Comparison of ENCODE assay signal across 11 cellular contexts in the genomic region with DNA sequence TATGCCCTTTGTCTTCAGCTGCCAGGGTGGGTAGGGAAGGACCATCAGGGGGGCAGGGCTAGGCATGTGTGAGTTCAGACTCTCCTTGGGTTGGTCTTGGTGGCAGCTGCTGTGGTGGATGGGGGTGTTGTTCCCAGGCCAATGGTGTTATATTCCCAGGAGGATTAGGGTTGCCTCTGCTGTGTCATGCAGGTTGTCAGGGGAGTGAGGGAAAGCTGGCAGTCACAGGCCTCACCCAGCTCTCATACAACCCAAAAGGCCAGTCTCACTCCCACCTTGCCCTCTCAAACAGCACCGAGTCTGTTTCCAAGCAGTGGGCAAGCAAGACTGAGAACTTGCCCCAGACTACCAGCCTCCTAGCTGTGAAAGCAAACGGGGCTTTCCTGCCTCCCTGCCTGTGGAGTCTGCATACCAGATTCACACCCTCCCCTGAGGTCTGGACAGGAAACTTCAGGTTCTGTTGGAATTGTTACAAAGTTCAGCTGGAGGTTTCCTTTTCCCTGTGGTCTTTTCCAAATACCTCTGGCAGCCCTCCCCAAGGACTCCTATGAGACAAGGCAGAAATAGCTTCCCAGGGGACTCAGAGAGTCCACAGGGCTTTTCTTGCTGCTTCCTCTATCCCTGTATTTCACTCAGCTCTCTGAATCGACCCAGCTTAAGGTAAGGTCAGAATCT. TPM values are rescaled to one million over a fixed set of nuclear protein-coding genes. Genes with fewer than 3 reads are reported as not detected.
DNase-seq lines count a peak whose midpoint lies in the region; ATAC-seq and TF ChIP-seq lines count a peak whose summit lies in the region.
"Had no signal": no experiment of that assay in that cellular context is flagged by ENCODE, and none has a peak within 500 bp of the region (broad histone marks: within the 10 kb centered on the region; RNA-seq: fewer than 3 reads in every experiment).

No MANE protein-coding gene starts in this region.

- peaks cover 2% of the 10 kb centered on the region for H3K9me3 ChIP-seq in PC-9 (ENCODE audit: insufficient read depth, low read depth)
- H3K9me3 ChIP-seq in gastrocnemius medialis, result no peaks in the 10 kb centered on the region
- no peaks in the 10 kb centered on the region for H3K9me3 ChIP-seq in thyroid gland
- H3K9me3 ChIP-seq: gastroesophageal sphincter, suprapubic skin had no signal

- TF ChIP-seq POLR2A in gastrocnemius medialis (IDR thresholded peaks at IDR 0.05), result no peak
- TF ChIP-seq POLR2A in thyroid gland (IDR thresholded peaks at IDR 0.05), result no peak

- intact Hi-C loops in PC-9 (cut with micrococcal nuclease; ENCODE audit: unreplicated experiment), result loop anchor here (1.0 kb wide), 1 partner anchor 48 kb away; no protein-coding TSS in a partner anchor
- intact Hi-C loops in gastrocnemius medialis (cut with DNase I; ENCODE audit: low total_unique reads), result no loop called here
- intact Hi-C loops in activated CD4-positive, alpha-beta T cell treated with anti-CD3 and anti-CD28 coated beads, Interleukin-2, amount 10 ng/mL, durations not matched to agents 24 days and 14 days (cut with micrococcal nuclease), result no loop called here
- intact Hi-C loops in thyroid gland (cut with DNase I), result no loop called here

- no TSS peak for BruUV-seq in PC-9 (replicated peaks; lab: Mats Ljungman, UMichigan)

- peaks cover 3% of the 10 kb centered on the region for H3K9me3 Mint-ChIP-seq in activated CD4-positive, alpha-beta T cell treated with anti-CD3 and anti-CD28 coated beads, Interleukin-2, amount 10 ng/mL, durations not matched to agents 24 days and 14 days

- peak overlapping the region; percentile 44; the same call in 1 of the 2 replicates for H2AFZ ChIP-seq in PC-9

- peaks cover 14% of the 10 kb centered on the region for H3F3A ChIP-seq in PC-9 (ENCODE audit: insufficient read depth, low read depth)

- H3K36me3 ChIP-seq in PC-9 (ENCODE audit: low read depth), result no peaks in the 10 kb centered on the region
- H3K36me3 ChIP-seq in gastrocnemius medialis, result no peaks in the 10 kb centered on the region
- no peaks in the 10 kb centered on the region for H3K36me3 ChIP-seq in thyroid gland
- H3K36me3 ChIP-seq: gastroesophageal sphincter, suprapubic skin had no signal

- peaks cover 9% of the 10 kb centered on the region for H3K27me3 Mint-ChIP-seq in activated CD4-positive, alpha-beta T cell treated with anti-CD3 and anti-CD28 coated beads, Interleukin-2, amount 10 ng/mL, durations not matched to agents 24 days and 14 days

- no peak overlapping the region for H3K4me3 ChIP-seq in PC-9
- H3K4me3 ChIP-seq in gastrocnemius medialis, result peak overlapping the region in 3 of 4 donors; percentile 16 to 49 (median 30)
- no peak overlapping the region for H3K4me3 ChIP-seq in thyroid gland (replicated peaks in 1 of 3)
- H3K4me3 ChIP-seq: gastroesophageal sphincter, skin epidermis, suprapubic skin had no signal

- no peaks in the 10 kb centered on the region for H3K9me2 ChIP-seq in PC-9 (ENCODE audit: insufficient read depth)

- no peaks in the 10 kb centered on the region for H3K79me2 ChIP-seq in PC-9 (ENCODE audit: low read depth)

- CTCF ChIA-PET in PC-9 (lab: Charles Lee), result interaction anchor here (0.6 kb wide), 2 partner anchors 185 to 310 kb away, joined by 4 to 5 read pairs; no protein-coding TSS in a partner anchor

- H3K4me3 Mint-ChIP-seq in activated CD4-positive, alpha-beta T cell treated with anti-CD3 and anti-CD28 coated beads, Interleukin-2, amount 10 ng/mL, durations not matched to agents 24 days and 14 days, result no peak overlapping the region
- H3K4me3 Mint-ChIP-seq: activated naive CD8-positive, alpha-beta T cell treated with anti-CD3 and anti-CD28 coated beads, Interleukin-2, amount 10 ng/mL, durations not matched to agents 7 days and 5 days had no signal

- WGBS in thyroid gland, 2 donors, result 49 to 66% methylated on average over 3 of the region's 3 CpGs

- no peak overlapping the region for H3K27ac Mint-ChIP-seq in activated CD4-positive, alpha-beta T cell treated with anti-CD3 and anti-CD28 coated beads, Interleukin-2, amount 10 ng/mL, durations not matched to agents 24 days and 14 days
- H3K27ac Mint-ChIP-seq: activated naive CD8-positive, alpha-beta T cell treated with anti-CD3 and anti-CD28 coated beads, Interleukin-2, amount 10 ng/mL, durations not matched to agents 7 days and 5 days had no signal

- H3K36me3 Mint-ChIP-seq in activated CD4-positive, alpha-beta T cell treated with anti-CD3 and anti-CD28 coated beads, Interleukin-2, amount 10 ng/mL, durations not matched to agents 24 days and 14 days (ENCODE audit: low read depth), result no peaks in the 10 kb centered on the region
- H3K36me3 Mint-ChIP-seq: activated naive CD8-positive, alpha-beta T cell treated with anti-CD3 and anti-CD28 coated beads, Interleukin-2, amount 10 ng/mL, durations not matched to agents 7 days and 5 days had no signal

- H4K20me1 ChIP-seq in PC-9 (ENCODE audit: insufficient read depth), result no peaks in the 10 kb centered on the region

- DNase-seq in H4 (ENCODE audit: low spot score) (peak; percentile 79), PC-9 (peak; percentile 45 to 71), epithelial cell of prostate (ENCODE audit: low read depth, low spot score) (no peak), gastrocnemius medialis (peak; percentile 30 to 82), germinal center (ENCODE audit: low spot score) (no peak), thyroid gland (no peak)
- DNase-seq in activated CD4-positive, alpha-beta T cell treated with anti-CD3 and anti-CD28 coated beads, Interleukin-2, amount 10 ng/mL, durations not matched to agents 24 days and 14 days, result no peak
- DNase-seq: activated naive CD8-positive, alpha-beta T cell treated with anti-CD3 and anti-CD28 coated beads, Interleukin-2, amount 10 ng/mL, durations not matched to agents 7 days and 5 days had no signal

- H3K27me3 ChIP-seq in PC-9 (ENCODE audit: insufficient read depth, low read depth), result no peaks in the 10 kb centered on the region
- H3K27me3 ChIP-seq in gastrocnemius medialis, result no peaks in the 10 kb centered on the region
- H3K27me3 ChIP-seq in thyroid gland, result no peaks in the 10 kb centered on the region
- H3K27me3 ChIP-seq: gastroesophageal sphincter, suprapubic skin had no signal

- no peak for TF ChIP-seq CTCF in PC-9 (conservative IDR thresholded peaks at IDR 0.05)
- no peak for TF ChIP-seq CTCF in gastrocnemius medialis (IDR thresholded peaks at IDR 0.05 in 4 of 5, conservative IDR thresholded peaks at IDR 0.05 in 1 of 5)
- no peak for TF ChIP-seq CTCF in thyroid gland (IDR thresholded peaks at IDR 0.05)

- in situ Hi-C loops in gastrocnemius medialis (cut with MboI; ENCODE audit: low sequenced_read_pairs in 4 of 4), result no loop called here

- peak; percentile 83 to 90 for ATAC-seq in gastrocnemius medialis
- ATAC-seq: gastroesophageal sphincter had no signal

- H3K4me2 ChIP-seq in PC-9, result peak overlapping the region; percentile 60

- POLR2A ChIA-PET in PC-9 (lab: Charles Lee; ENCODE audit: unreplicated experiment), result interaction anchor here (0.6 kb wide), 2 partner anchors 148 to 175 kb away, joined by 5 to 17 read pairs; no protein-coding TSS in a partner anchor

- H3K4me1 ChIP-seq in PC-9 (replicated peaks; ENCODE audit: insufficient read depth), result peaks cover 39% of the 10 kb centered on the region
- H3K4me1 ChIP-seq in gastrocnemius medialis, result peaks cover 7 to 28% of the 10 kb centered on the region in 2 donors
- no peaks in the 10 kb centered on the region for H3K4me1 ChIP-seq in thyroid gland
- H3K4me1 ChIP-seq: gastroesophageal sphincter had no signal

- H3K27ac ChIP-seq in PC-9, result peak overlapping the region; percentile 73
- peak overlapping the region; percentile 27 for H3K27ac ChIP-seq in epithelial cell of prostate
- peak overlapping the region; percentile 68 to 91 (median 82) for H3K27ac ChIP-seq in gastrocnemius medialis
- no peak overlapping the region for H3K27ac ChIP-seq in thyroid gland
- H3K27ac ChIP-seq: gastroesophageal sphincter, suprapubic skin had no signal

- H3K4me1 Mint-ChIP-seq in activated CD4-positive, alpha-beta T cell treated with anti-CD3 and anti-CD28 coated beads, Interleukin-2, amount 10 ng/mL, durations not matched to agents 24 days and 14 days, result no peaks in the 10 kb centered on the region
- H3K4me1 Mint-ChIP-seq: activated naive CD8-positive, alpha-beta T cell treated with anti-CD3 and anti-CD28 coated beads, Interleukin-2, amount 10 ng/mL, durations not matched to agents 7 days and 5 days had no signal

RNA-seq across cellular contexts. Expression of a gene that starts 1.4 kb away (rescaled TPM):
- total RNA-seq in H4 (2014; rRNA removed; shearing (Covaris generic)), result 0.37 TPM in 1 of 2 replicates, not detected in the other
- total RNA-seq in PC-9 (2021), result not detected in 2 replicates
- total RNA-seq in gastrocnemius medialis, result 10 to 100 TPM in 1 of 4 donors, 1 to 10 TPM in 2, under 1 TPM in 1; 0.73 to 11.0 (median 5.7) TPM
- total RNA-seq in activated CD4-positive, alpha-beta T cell treated with anti-CD3 and anti-CD28 coated beads, Interleukin-2, amount 10 ng/mL, durations not matched to agents 24 days and 14 days, result not detected in 2 replicates
- total RNA-seq in thyroid gland, result under 1 TPM in 2 of 4 donors, not detected in 2; 0.13 to 0.89 TPM
- total RNA-seq: activated naive CD8-positive, alpha-beta T cell treated with anti-CD3 and anti-CD28 coated beads, Interleukin-2, amount 10 ng/mL, durations not matched to agents 7 days and 5 days; gastroesophageal sphincter had no signal

Comparison
In these comparisons a context has a peak if more than half of its experiments do, and no peak if none do; other contexts are left out.
1. DNase-seq: peak in H4 (single experiment), PC-9 (2 of 2) and gastrocnemius medialis (2 of 2); none in epithelial cell of prostate (single experiment), activated CD4-positive, alpha-beta T cell treated with anti-CD3 and anti-CD28 coated beads, Interleukin-2, amount 10 ng/mL, durations not matched to agents 24 days and 14 days (single experiment), germinal center (single experiment) and thyroid gland (0 of 2).
2. H3K27ac ChIP-seq: peak in PC-9 (single experiment), epithelial cell of prostate (single experiment) and gastrocnemius medialis (4 of 4); none in thyroid gland (0 of 3).
3. H3K4me3 ChIP-seq: peak in gastrocnemius medialis (3 of 4); none in PC-9 (single experiment) and thyroid gland (0 of 3).